ENCODE assay signal across 2 cellular contexts in the genomic region with DNA sequence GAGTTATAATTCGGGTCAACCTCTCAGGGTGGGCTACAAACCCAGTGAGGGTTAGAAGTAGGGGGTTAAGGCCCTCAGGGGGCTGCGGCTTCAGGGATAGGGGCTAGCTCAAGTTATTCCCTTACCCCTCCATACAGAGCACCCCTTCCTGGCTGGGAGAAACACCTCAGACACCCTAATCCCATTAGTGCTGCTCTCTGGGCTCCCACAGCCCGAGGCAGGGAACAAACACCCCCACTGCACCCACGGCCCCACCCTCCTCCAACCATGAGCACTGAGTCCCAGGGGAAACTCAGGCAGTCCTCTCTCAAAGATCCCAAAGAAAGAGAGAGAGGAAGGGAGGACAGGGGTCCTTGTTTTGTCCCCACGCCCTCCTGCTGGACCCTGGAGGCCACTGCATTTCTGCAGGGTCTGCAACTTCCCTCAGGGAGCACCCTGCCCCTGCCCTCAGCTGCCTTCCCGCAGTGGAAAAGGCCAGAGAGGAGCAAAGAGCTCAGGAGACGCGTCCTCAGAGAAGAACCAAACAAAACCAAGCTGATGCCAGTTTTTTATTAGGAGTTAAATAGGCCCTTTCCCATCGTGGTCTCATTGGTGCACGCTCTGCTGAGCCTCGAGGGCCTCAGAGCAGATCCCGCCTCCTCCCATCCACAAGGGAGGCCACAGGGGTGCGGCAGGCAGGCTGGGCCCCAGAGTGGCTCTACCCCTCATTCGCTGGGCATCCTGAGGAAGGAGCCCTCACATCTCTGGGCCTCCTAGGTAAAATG.
TF ChIP-seq lines count a peak whose summit lies in the region.

No MANE protein-coding gene starts in this region.

TF ChIP-seq in Ishikawa, 13 proteins besides CTCF, POLR2A, EP300 and RAD21:
- TF ChIP-seq CREB1 (IDR thresholded peaks at IDR 0.05; ENCODE audit: low read depth) (no peak), TEAD4 (IDR thresholded peaks at IDR 0.05) (no peak), EGR1 (IDR thresholded peaks at IDR 0.05) (no peak), CEBPB (IDR thresholded peaks at IDR 0.05) (no peak), TAF1 (IDR thresholded peaks at IDR 0.05; ENCODE audit: low read depth) (no peak), ZBTB7A (IDR thresholded peaks at IDR 0.05; ENCODE audit: low read depth) (no peak)
- TF ChIP-seq, protein P1, sequence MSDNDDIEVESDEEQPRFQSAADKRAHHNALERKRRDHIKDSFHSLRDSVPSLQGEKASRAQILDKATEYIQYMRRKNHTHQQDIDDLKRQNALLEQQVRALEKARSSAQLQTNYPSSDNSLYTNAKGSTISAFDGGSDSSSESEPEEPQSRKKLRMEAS (IDR thresholded peaks at IDR 0.05): peak; percentile 69

TF ChIP-seq in H1, 55 proteins besides CTCF, POLR2A, EP300 and RAD21:
- TF ChIP-seq NANOG (IDR thresholded peaks at IDR 0.05; ENCODE audit: insufficient read depth, low read depth, low read length, poor library complexity, severe bottlenecking): no peak
- TF ChIP-seq, protein P2, sequence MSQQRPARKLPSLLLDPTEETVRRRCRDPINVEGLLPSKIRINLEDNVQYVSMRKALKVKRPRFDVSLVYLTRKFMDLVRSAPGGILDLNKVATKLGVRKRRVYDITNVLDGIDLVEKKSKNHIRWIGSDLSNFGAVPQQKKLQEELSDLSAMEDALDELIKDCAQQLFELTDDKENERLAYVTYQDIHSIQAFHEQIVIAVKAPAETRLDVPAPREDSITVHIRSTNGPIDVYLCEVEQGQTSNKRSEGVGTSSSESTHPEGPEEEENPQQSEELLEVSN (IDR thresholded peaks at IDR 0.05): peak; percentile 73
